Comparison of ENCODE assay signal across 8 cellular contexts in genomic region chr4:129095811-129096454, GRCh38. TPM values are rescaled to one million over a fixed set of nuclear protein-coding genes. Genes with fewer than 3 reads are reported as not detected.
DNase-seq lines count a peak whose midpoint lies in the region; ATAC-seq and TF ChIP-seq lines count a peak whose summit lies in the region.

Gene C4orf33, plus strand, starts transcription at chr4:129096152. Its CDS starts 6,459 bp downstream, at chr4:129102611.

- H3K36me3 ChIP-seq in duodenal mucosa (ENCODE audit: control insufficient read depth in 1 of 2, insufficient read depth in 2 of 2, low read length in 2 of 2), result no peaks in the 10 kb centered on the region

- TF ChIP-seq POLR2A in lower leg skin (IDR thresholded peaks at IDR 0.05), result no peak

- no peak for TF ChIP-seq CTCF in lower leg skin (IDR thresholded peaks at IDR 0.05)

- H3K27ac ChIP-seq in duodenal mucosa (ENCODE audit: low read depth, low read length), result peak within 1 kb of the TSS; percentile 91

- peaks cover 9 to 25% of the 10 kb centered on the region in 2 donors for H3K4me1 ChIP-seq in duodenal mucosa (ENCODE audit: control insufficient read depth in 1 of 2, insufficient read depth in 2 of 2, low read length in 2 of 2)

- H3K27me3 ChIP-seq in duodenal mucosa (ENCODE audit: control insufficient read depth in 1 of 2, insufficient read depth in 2 of 2, low read length in 2 of 2), result no peaks in the 10 kb centered on the region

- WGBS in lower leg skin, 2 donors, result 3 to 5% methylated on average over 14 of the region's 14 CpGs

- peak; percentile 73 for DNase-seq in A172 (ENCODE audit: low spot score)
- DNase-seq in NCI-H524 (lab: John Stamatoyannopoulos, UW), result peak; percentile 5 to 20
- DNase-seq in activated CD4-positive, alpha-beta T cell treated with anti-CD3 and anti-CD28 coated beads, Interleukin-2, amount 50 U/mL, for 24 hours (ENCODE audit: low read depth in 1 of 2, low spot score in 1 of 2), result peak; percentile 30 to 68
- DNase-seq in lower leg skin (ENCODE audit: low spot score in 2 of 2), result peak; percentile 71 to 93
- DNase-seq in stimulated activated CD4-positive, alpha-beta T cell treated with anti-CD3 and anti-CD28 coated beads, TNF-alpha, amount 100 ng/mL, for 1 hour (ENCODE audit: low read depth in 3 of 3, low spot score in 1 of 3), result peak; percentile 7 to 48 (median 29)

- ATAC-seq in GM18519 (IDR thresholded peaks at IDR 0.05; ENCODE audit: low FRiP score, unreplicated experiment), result peak; percentile 36
- peak; percentile 44 for ATAC-seq in HG03045 (IDR thresholded peaks at IDR 0.05; ENCODE audit: unreplicated experiment)

- no peaks in the 10 kb centered on the region for H3K9me3 ChIP-seq in duodenal mucosa (ENCODE audit: control insufficient read depth in 1 of 2, low read length in 2 of 2)

- intact Hi-C loops in lower leg skin (cut with DNase I; ENCODE audit: low total_unique reads), result no loop called here

- H3K4me3 ChIP-seq in duodenal mucosa (ENCODE audit: low read depth in 1 of 2, low read length in 2 of 2), result peak within 1 kb of the TSS; percentile 86 to 97
- H3K4me3 ChIP-seq in lower leg skin (ENCODE audit: low read depth, poor library complexity, severe bottlenecking), result peak within 1 kb of the TSS; percentile 38

- H3K9ac ChIP-seq in duodenal mucosa (ENCODE audit: low read depth in 1 of 2, low read length in 2 of 2), result peak within 1 kb of the TSS; percentile 73 to 87

RNA-seq across cellular contexts. Expression of gene C4orf33, which starts in this region (rescaled TPM):
- 25.2 and 26.0 TPM in 2 replicates for total RNA-seq in A172 (2014; rRNA removed; shearing (Covaris generic))
- total RNA-seq in lower leg skin, result 1 to 10 TPM; 3.7 to 8.5 (median 7.0) TPM

Comparison
In these comparisons a context has a peak if more than half of its experiments do, and no peak if none do; other contexts are left out.
1. Peak in every context shown above with its lines: DNase-seq, ATAC-seq, H3K4me3 ChIP-seq and H3K27ac ChIP-seq.
2. DNase-seq: peak in every context shown above with its lines; median percentile 82 in lower leg skin; 73 in A172; 49 in activated CD4-positive, alpha-beta T cell treated with anti-CD3 and anti-CD28 coated beads, Interleukin-2, amount 50 U/mL, for 24 hours; 29 in stimulated activated CD4-positive, alpha-beta T cell treated with anti-CD3 and anti-CD28 coated beads, TNF-alpha, amount 100 ng/mL, for 1 hour; 12 in NCI-H524.